2 cellular contexts compared by ENCODE assay signal in the genomic region with DNA sequence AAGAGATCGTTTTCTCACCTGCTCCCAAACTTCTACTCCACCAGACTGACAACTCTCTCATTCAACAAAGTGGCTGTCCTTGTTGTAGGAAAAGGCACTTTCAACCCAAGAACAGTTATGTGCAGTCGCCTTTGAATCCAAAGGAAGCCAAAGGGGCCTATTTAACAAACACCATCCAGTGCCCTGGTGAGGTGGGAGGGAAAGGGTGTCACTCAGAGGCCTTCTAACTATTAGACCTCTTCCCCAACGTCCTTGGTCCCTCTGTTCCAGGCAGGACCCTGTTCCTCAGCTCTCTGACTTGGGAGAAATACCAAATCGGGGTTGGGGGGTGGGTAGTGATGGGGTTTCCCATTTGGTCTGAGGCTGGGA.
TF ChIP-seq lines count a peak whose summit lies in the region.

No MANE protein-coding gene starts in this region.

TF ChIP-seq in SK-N-SH, 30 proteins besides CTCF, POLR2A, EP300 and RAD21 (continued from another document):
- TF ChIP-seq, protein P1, sequence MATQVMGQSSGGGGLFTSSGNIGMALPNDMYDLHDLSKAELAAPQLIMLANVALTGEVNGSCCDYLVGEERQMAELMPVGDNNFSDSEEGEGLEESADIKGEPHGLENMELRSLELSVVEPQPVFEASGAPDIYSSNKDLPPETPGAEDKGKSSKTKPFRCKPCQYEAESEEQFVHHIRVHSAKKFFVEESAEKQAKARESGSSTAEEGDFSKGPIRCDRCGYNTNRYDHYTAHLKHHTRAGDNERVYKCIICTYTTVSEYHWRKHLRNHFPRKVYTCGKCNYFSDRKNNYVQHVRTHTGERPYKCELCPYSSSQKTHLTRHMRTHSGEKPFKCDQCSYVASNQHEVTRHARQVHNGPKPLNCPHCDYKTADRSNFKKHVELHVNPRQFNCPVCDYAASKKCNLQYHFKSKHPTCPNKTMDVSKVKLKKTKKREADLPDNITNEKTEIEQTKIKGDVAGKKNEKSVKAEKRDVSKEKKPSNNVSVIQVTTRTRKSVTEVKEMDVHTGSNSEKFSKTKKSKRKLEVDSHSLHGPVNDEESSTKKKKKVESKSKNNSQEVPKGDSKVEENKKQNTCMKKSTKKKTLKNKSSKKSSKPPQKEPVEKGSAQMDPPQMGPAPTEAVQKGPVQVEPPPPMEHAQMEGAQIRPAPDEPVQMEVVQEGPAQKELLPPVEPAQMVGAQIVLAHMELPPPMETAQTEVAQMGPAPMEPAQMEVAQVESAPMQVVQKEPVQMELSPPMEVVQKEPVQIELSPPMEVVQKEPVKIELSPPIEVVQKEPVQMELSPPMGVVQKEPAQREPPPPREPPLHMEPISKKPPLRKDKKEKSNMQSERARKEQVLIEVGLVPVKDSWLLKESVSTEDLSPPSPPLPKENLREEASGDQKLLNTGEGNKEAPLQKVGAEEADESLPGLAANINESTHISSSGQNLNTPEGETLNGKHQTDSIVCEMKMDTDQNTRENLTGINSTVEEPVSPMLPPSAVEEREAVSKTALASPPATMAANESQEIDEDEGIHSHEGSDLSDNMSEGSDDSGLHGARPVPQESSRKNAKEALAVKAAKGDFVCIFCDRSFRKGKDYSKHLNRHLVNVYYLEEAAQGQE (IDR thresholded peaks at IDR 0.05; ENCODE audit: low read depth, low read length) = no peak
- TF ChIP-seq MEF2A (IDR thresholded peaks at IDR 0.05; ENCODE audit: borderline replicate concordance, low read depth) (no peak), RXRA (IDR thresholded peaks at IDR 0.05; ENCODE audit: borderline replicate concordance, low read depth) (no peak), NRF1 (IDR thresholded peaks at IDR 0.05; ENCODE audit: low read depth, low read length) (no peak)
- TF ChIP-seq, protein P2, sequence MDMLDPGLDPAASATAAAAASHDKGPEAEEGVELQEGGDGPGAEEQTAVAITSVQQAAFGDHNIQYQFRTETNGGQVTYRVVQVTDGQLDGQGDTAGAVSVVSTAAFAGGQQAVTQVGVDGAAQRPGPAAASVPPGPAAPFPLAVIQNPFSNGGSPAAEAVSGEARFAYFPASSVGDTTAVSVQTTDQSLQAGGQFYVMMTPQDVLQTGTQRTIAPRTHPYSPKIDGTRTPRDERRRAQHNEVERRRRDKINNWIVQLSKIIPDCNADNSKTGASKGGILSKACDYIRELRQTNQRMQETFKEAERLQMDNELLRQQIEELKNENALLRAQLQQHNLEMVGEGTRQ (IDR thresholded peaks at IDR 0.05; ENCODE audit: borderline replicate concordance, low read depth, low read length) = no peak
TF ChIP-seq in SK-N-SH: peak in this region for 0.

TF ChIP-seq in SK-N-SH treated with all-trans-retinoic acid at 6 μM for 48 hours, 23 proteins besides CTCF, POLR2A, EP300 and RAD21 (continued from another document):
- TF ChIP-seq, protein P3, sequence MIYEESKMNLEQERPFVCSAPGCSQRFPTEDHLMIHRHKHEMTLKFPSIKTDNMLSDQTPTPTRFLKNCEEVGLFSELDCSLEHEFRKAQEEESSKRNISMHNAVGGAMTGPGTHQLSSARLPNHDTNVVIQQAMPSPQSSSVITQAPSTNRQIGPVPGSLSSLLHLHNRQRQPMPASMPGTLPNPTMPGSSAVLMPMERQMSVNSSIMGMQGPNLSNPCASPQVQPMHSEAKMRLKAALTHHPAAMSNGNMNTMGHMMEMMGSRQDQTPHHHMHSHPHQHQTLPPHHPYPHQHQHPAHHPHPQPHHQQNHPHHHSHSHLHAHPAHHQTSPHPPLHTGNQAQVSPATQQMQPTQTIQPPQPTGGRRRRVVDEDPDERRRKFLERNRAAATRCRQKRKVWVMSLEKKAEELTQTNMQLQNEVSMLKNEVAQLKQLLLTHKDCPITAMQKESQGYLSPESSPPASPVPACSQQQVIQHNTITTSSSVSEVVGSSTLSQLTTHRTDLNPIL (CRISPR knock-in tag; IDR thresholded peaks at IDR 0.05; ENCODE audit: low read depth) = no peak
